In the genomic region with DNA sequence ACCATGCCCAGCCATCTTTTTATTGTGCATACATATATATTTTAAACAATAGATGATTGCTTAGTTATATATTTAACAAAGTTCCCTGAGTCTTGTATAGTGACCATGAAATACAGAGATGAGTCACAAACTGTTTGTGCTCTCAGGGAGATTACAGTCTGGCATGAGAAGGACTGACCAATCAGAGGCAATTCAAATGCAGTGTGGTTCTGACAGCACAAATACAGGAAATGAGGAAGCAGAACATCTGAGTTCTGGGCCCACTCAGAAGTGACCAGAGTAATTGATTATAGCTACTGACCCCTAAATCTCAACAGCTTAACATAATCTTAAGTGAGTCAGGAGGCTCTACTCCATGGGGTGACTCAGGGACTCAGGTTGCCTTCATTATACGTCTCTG, we compare ENCODE assay signal across 28 cellular contexts.
"Had no signal": no experiment of that assay in that cellular context is flagged by ENCODE, and none has a peak within 500 bp of the region (broad histone marks: within the 10 kb centered on the region; RNA-seq: fewer than 3 reads in every experiment).

No MANE protein-coding gene starts in this region.

- H3K9me3 ChIP-seq: gastroesophageal sphincter, pancreas, prostate gland, right atrium auricular region, suprapubic skin, tibial artery had no signal

- H3K79me2 ChIP-seq: hepatocyte had no signal

- ATAC-seq: activated CD4-positive, CD25-positive, alpha-beta regulatory T cell treated with anti-CD3 and anti-CD28 coated beads, Interleukin-2, amount 50 U/mL, for 24 hours; gastroesophageal sphincter; pancreas; stimulated activated memory B cell treated with anti-CD40 and anti-IgM and Interleukin-4, amounts not matched to agents 10 μg/mL and 1 μg/mL and 100 μg/mL, for 72 hours had no signal

- H2AFZ ChIP-seq: hepatocyte had no signal

- H3K27ac ChIP-seq: epithelial cell of prostate, gastroesophageal sphincter, hepatocyte, pancreas, prostate gland, right atrium auricular region, suprapubic skin, tibial artery, VCaP had no signal

- H3K4me1 ChIP-seq: gastroesophageal sphincter, pancreas, prostate gland, right atrium auricular region, suprapubic skin, tibial artery had no signal

- H3K27ac Mint-ChIP-seq: activated naive CD8-positive, alpha-beta T cell; mesothelial cell of epicardium; naive B cell; stimulated activated memory B cell treated with anti-CD40 and anti-IgM and Interleukin-4, amounts not matched to agents 10 μg/mL and 1 μg/mL and 100 μg/mL, for 72 hours had no signal

- H3K4me1 Mint-ChIP-seq: naive B cell; stimulated activated memory B cell treated with anti-CD40 and anti-IgM and Interleukin-4, amounts not matched to agents 10 μg/mL and 1 μg/mL and 100 μg/mL, for 72 hours had no signal

- H3K4me3 Mint-ChIP-seq: activated naive CD8-positive, alpha-beta T cell; mesothelial cell of epicardium; naive B cell; neural crest cell; stimulated activated memory B cell treated with anti-CD40 and anti-IgM and Interleukin-4, amounts not matched to agents 10 μg/mL and 1 μg/mL and 100 μg/mL, for 72 hours had no signal

- DNase-seq: activated CD4-positive, alpha-beta T cell treated with anti-CD3 and anti-CD28 coated beads for 48 hours; activated CD4-positive, alpha-beta T cell treated with anti-CD3 and anti-CD28 coated beads, Interleukin-2, amount 50 U/mL, for 48 hours; activated CD8-positive, alpha-beta memory T cell treated with anti-CD3 and anti-CD28 coated beads for 24 hours; activated effector memory CD4-positive, alpha-beta T cell treated with Interleukin-2 at 50 U/mL for 16 hours; activated naive CD4-positive, alpha-beta T cell treated with Interleukin-2 at 50 U/mL for 16 hours; anterior cingulate cortex; dermis blood vessel endothelial cell; effector CD4-positive, alpha-beta T cell; naive B cell; nucleus accumbens; pancreas; stimulated activated CD4-positive, alpha-beta T cell treated with anti-CD3 and anti-CD28 coated beads, Interleukin-1b, Interleukin-23, amount 100 ng/mL, for 48 hours; stimulated activated CD4-positive, alpha-beta T cell treated with anti-CD3 and anti-CD28 coated beads, Interleukin-4, amount 100 ng/mL, for 4 hours; stimulated activated CD8-positive, alpha-beta memory T cell treated with anti-CD3 and anti-CD28 coated beads, Interleukin-4, amount 100 ng/mL, for 48 hours; tibial artery had no signal

- H3K27me3 ChIP-seq: gastroesophageal sphincter, hepatocyte, pancreas, right atrium auricular region, suprapubic skin, tibial artery had no signal

- H3K36me3 ChIP-seq: gastroesophageal sphincter, pancreas, prostate gland, right atrium auricular region, suprapubic skin, tibial artery had no signal

- H3K4me3 ChIP-seq: gastroesophageal sphincter, hepatocyte, pancreas, prostate gland, right atrium auricular region, smooth muscle cell, suprapubic skin, tibial artery had no signal

- H3K9me3 Mint-ChIP-seq: neural crest cell; stimulated activated memory B cell treated with anti-CD40 and anti-IgM and Interleukin-4, amounts not matched to agents 10 μg/mL and 1 μg/mL and 100 μg/mL, for 72 hours had no signal

- H3K27me3 Mint-ChIP-seq: activated naive CD8-positive, alpha-beta T cell; naive B cell; stimulated activated memory B cell treated with anti-CD40 and anti-IgM and Interleukin-4, amounts not matched to agents 10 μg/mL and 1 μg/mL and 100 μg/mL, for 72 hours had no signal

- H3K4me2 ChIP-seq: hepatocyte, smooth muscle cell had no signal

- H3K36me3 Mint-ChIP-seq: activated naive CD8-positive, alpha-beta T cell; mesothelial cell of epicardium; naive B cell; stimulated activated memory B cell treated with anti-CD40 and anti-IgM and Interleukin-4, amounts not matched to agents 10 μg/mL and 1 μg/mL and 100 μg/mL, for 72 hours had no signal
